10 cellular contexts compared by ENCODE assay signal in the genomic region with DNA sequence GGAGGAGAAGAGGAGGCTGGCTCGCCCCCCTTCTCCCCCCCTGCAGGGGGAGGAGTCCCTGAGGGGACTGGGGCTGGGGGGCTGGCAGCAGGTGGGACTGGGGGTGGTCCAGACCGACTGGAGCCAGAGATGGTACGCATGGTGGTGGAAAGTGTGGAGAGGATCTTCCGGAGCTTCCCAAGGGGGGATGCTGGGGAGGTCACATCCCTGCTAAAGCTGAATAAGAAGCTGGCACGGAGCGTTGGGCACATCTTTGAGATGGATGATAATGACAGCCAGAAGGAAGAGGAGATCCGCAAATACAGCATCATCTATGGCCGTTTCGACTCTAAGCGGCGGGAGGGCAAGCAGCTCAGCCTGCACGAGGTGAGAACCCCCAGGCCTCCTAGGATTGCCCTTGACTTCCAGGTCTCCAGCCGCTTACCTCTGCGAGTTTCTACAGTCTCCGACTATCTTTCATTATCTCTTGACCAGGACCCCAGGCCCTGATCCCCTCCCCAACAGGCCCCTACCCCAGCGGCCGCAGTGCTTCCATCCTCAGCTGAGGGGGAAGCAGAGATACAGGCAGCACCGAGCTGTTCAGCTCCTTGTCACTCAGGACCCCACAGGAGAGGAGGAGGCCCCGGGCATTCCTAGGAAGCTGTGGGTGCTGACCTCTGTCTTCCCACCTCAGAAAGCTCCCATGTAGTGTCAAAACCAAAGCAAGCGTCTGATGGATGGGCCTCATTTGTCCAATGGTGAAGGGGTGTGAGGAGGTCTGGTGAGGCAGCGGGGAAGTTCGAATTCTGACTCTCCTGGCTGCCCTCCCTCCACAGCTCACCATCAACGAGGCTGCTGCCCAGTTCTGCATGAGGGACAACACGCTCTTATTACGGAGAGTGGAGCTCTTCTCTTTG. TPM values are rescaled to one million over a fixed set of nuclear protein-coding genes. Genes with fewer than 3 reads are reported as not detected.
A peak's percentile ranks its signal among the peaks of the same experiment; 100 is the strongest.
DNase-seq lines count a peak whose midpoint lies in the region; ATAC-seq and TF ChIP-seq lines count a peak whose summit lies in the region.
"Had no signal": no experiment of that assay in that cellular context is flagged by ENCODE, and none has a peak within 500 bp of the region (broad histone marks: within the 10 kb centered on the region; RNA-seq: fewer than 3 reads in every experiment).

No MANE protein-coding gene starts in this region.

- H2BK120ac ChIP-seq in neuronal stem cell (ENCODE audit: low read depth, low read length): no peak overlapping the region

- peaks cover 57% of the 10 kb centered on the region for H3K36me3 Mint-ChIP-seq in GM23338 (ENCODE audit: low read depth)
- H3K36me3 Mint-ChIP-seq in chondrocyte (ENCODE audit: low read depth): peaks cover 16% of the 10 kb centered on the region

- H3K4me3 ChIP-seq in ACC112 (ENCODE audit: low read depth, low read length) (peak overlapping the region; percentile 80), GM23338 (no peak overlapping the region), neuronal stem cell (ENCODE audit: low read length in 2 of 2) (no peak overlapping the region)
- H3K4me3 ChIP-seq: MG63 had no signal

- H2BK5ac ChIP-seq in neuronal stem cell (ENCODE audit: low read length): no peak overlapping the region

- H3K27ac Mint-ChIP-seq in GM23338 (0 out of 2 replicates have a peak overlapping the region, but pooled peaks have one; percentile 48), chondrocyte (ENCODE audit: unreplicated experiment) (no peak overlapping the region)

- peaks cover 11% of the 10 kb centered on the region; the same call in 1 of the 2 replicates for H3K36me3 ChIP-seq in ACC112 (ENCODE audit: insufficient read depth, low read length)
- H3K36me3 ChIP-seq in GM23338 (ENCODE audit: insufficient read depth): no peaks in the 10 kb centered on the region
- peaks cover 39 to 62% of the 10 kb centered on the region in 2 donors for H3K36me3 ChIP-seq in neuronal stem cell (replicated peaks in 1 of 2; ENCODE audit: control insufficient read depth in 2 of 2, insufficient read depth in 2 of 2, low read length in 2 of 2)

- peak overlapping the region; percentile 35 for H3K27ac ChIP-seq in ACC112 (ENCODE audit: low read depth, low read length)
- H3K27ac ChIP-seq in GM23338 (ENCODE audit: low read depth): no peak overlapping the region
- peak overlapping the region; percentile 41 for H3K27ac ChIP-seq in neuronal stem cell (replicated peaks; ENCODE audit: low read length)

- H4K20me1 ChIP-seq in GM23338 (replicated peaks; ENCODE audit: insufficient read depth): no peaks in the 10 kb centered on the region; the same call in 1 of the 2 replicates

- no peak for TF ChIP-seq CTCF in GM23338 (conservative IDR thresholded peaks at IDR 0.05; ENCODE audit: low read depth in 2 of 2)
- TF ChIP-seq CTCF in chondrocyte (IDR thresholded peaks at IDR 0.05): no peak

- H3K4me3 Mint-ChIP-seq in GM23338 (peak overlapping the region; percentile 35; the same call in 2 of the 3 replicates), chondrocyte (ENCODE audit: unreplicated experiment) (peak overlapping the region; percentile 33)

- H3K4me1 ChIP-seq in ACC112 (ENCODE audit: control insufficient read depth, insufficient read depth, low read length, unreplicated experiment): peaks cover 41% of the 10 kb centered on the region
- peaks cover 27% of the 10 kb centered on the region for H3K4me1 ChIP-seq in GM23338 (ENCODE audit: insufficient read depth)
- H3K4me1 ChIP-seq in neuronal stem cell (ENCODE audit: control insufficient read depth in 2 of 2, insufficient read depth in 1 of 2, low read depth in 1 of 2, low read length in 2 of 2): peaks cover 39 to 40% of the 10 kb centered on the region in 2 donors

- H3K79me2 ChIP-seq in ACC112 (ENCODE audit: control insufficient read depth, insufficient read depth, low read length, unreplicated experiment) (peaks cover 33% of the 10 kb centered on the region), GM23338 (replicated peaks; ENCODE audit: insufficient read depth) (peaks cover 8% of the 10 kb centered on the region; the same call in 1 of the 2 replicates)

- H3K4me2 ChIP-seq in GM23338: no peak overlapping the region
- no peak overlapping the region for H3K4me2 ChIP-seq in neuronal stem cell (ENCODE audit: insufficient read depth, low read length, poor library complexity, severe bottlenecking)

- H2AFZ ChIP-seq in ACC112 (ENCODE audit: low read length, unreplicated experiment) (no peak overlapping the region), GM23338 (no peak overlapping the region), neuronal stem cell (ENCODE audit: low read length) (no peak overlapping the region)

- no peak overlapping the region for H2BK12ac ChIP-seq in neuronal stem cell (ENCODE audit: low read length)

- no peak overlapping the region for H4K8ac ChIP-seq in neuronal stem cell (ENCODE audit: low read depth, low read length)

- H2AK5ac ChIP-seq in neuronal stem cell (ENCODE audit: low read depth, low read length): peak overlapping the region; percentile 14

- no peak overlapping the region for H2BK15ac ChIP-seq in neuronal stem cell (ENCODE audit: low read length)

- no peaks in the 10 kb centered on the region for H3K9me3 ChIP-seq in neuronal stem cell (replicated peaks in 1 of 2; ENCODE audit: control insufficient read depth in 2 of 2, insufficient read depth in 1 of 2, low read depth in 1 of 2, low read length in 2 of 2)
- H3K9me3 ChIP-seq: MG63 had no signal

- H3K23ac ChIP-seq in neuronal stem cell (ENCODE audit: low read depth, low read length, poor library complexity): no peak overlapping the region

- H3K27me3 ChIP-seq in ACC112 (ENCODE audit: insufficient read depth, low read length) (no peaks in the 10 kb centered on the region), GM23338 (ENCODE audit: insufficient read depth) (no peaks in the 10 kb centered on the region), neuronal stem cell (ENCODE audit: control insufficient read depth in 3 of 3, insufficient read depth in 3 of 3, low read depth in 1 of 3, low read length in 3 of 3) (no peaks in the 10 kb centered on the region)
- H3K27me3 ChIP-seq: MG63 had no signal

- peaks cover 59% of the 10 kb centered on the region for H3K4me1 Mint-ChIP-seq in GM23338
- H3K4me1 Mint-ChIP-seq in chondrocyte (ENCODE audit: low read depth): peaks cover 58% of the 10 kb centered on the region

- H3K79me1 ChIP-seq in neuronal stem cell (ENCODE audit: low read depth, low read length): peaks cover 16% of the 10 kb centered on the region

- peaks cover 19% of the 10 kb centered on the region for H3F3A ChIP-seq in GM23338 (replicated peaks; ENCODE audit: low read depth)

- peaks cover 42% of the 10 kb centered on the region for H3K27me3 Mint-ChIP-seq in GM23338 (ENCODE audit: insufficient read depth, low read depth, poor library complexity)
- H3K27me3 Mint-ChIP-seq in chondrocyte (ENCODE audit: low read depth): no peaks in the 10 kb centered on the region

- no peak overlapping the region for H4K91ac ChIP-seq in neuronal stem cell (ENCODE audit: low read depth, low read length, poor library complexity)

- H3K14ac ChIP-seq in neuronal stem cell (ENCODE audit: low read length): no peak overlapping the region

- H3K9me3 Mint-ChIP-seq in GM23338 (no peaks in the 10 kb centered on the region), chondrocyte (ENCODE audit: low read depth) (no peaks in the 10 kb centered on the region)

- no peak overlapping the region for H3K18ac ChIP-seq in neuronal stem cell (ENCODE audit: low read length)

- peak overlapping the region; percentile 1 for H3K9ac ChIP-seq in neuronal stem cell (ENCODE audit: low read depth, low read length, poor library complexity)

- no peaks in the 10 kb centered on the region for H3K9me2 ChIP-seq in GM23338 (ENCODE audit: insufficient read depth)

- H3K4ac ChIP-seq in neuronal stem cell (ENCODE audit: low read length): no peak overlapping the region

- DNase-seq in GM23338 (ENCODE audit: low spot score) (no peak), chondrocyte (ENCODE audit: low spot score) (no peak), neuronal stem cell (ENCODE audit: low spot score) (no peak), DMS79 treated with DMSO at 0.1 percent for 48 hours (lab: John Stamatoyannopoulos, UW) (no peak), NCI-H1417 treated with DMSO at 0.1 percent for 48 hours (lab: John Stamatoyannopoulos, UW) (no peak)
- DNase-seq in stimulated activated naive CD4-positive, alpha-beta T cell (lab: John Stamatoyannopoulos, UW): no peak
- DNase-seq: MG63; NK-92 treated with Interleukin-12 subunit alpha and Interleukin-12 subunit beta, amount 100 ng/mL, for 24 hours had no signal

- no CpG with 5 or more reads among the region's 25 CpGs for WGBS in neuronal stem cell (ENCODE audit: extremely low coverage in 2 of 2, insufficient read length in 2 of 2, insufficient replicate concordance in 1 of 2), 2 donors

- ATAC-seq in GM23338 (no peak), HG03565 (IDR thresholded peaks at IDR 0.05; ENCODE audit: unreplicated experiment) (no peak)

RNA-seq across cellular contexts. Expression of a gene that starts 3.0 kb away (rescaled TPM):
- total RNA-seq in GM23338 (2014; rRNA removed; shearing (Covaris generic)): 19.8 and 20.8 TPM in 2 replicates
- polyA plus RNA-seq in GM23338 (2016; fragmentation: Nextera tagmentation; extraction: Ambion mirVana): 6.5 and 6.6 TPM in 2 replicates
- total RNA-seq in chondrocyte: 30.7 to 32.5 TPM (median 31.1 TPM) in 3 replicates
- 51.0 TPM for polyA plus RNA-seq in neuronal stem cell (2013, experiment 1 of 2)
- 47.9 TPM for polyA plus RNA-seq in neuronal stem cell (2013, experiment 2 of 2)

RNA-seq across cellular contexts. Expression of a gene that starts 13.3 kb away (rescaled TPM):
- 35.0 and 36.3 TPM in 2 replicates for total RNA-seq in GM23338 (2014; rRNA removed; shearing (Covaris generic))
- 10.3 and 11.9 TPM in 2 replicates for polyA plus RNA-seq in GM23338 (2016; fragmentation: Nextera tagmentation; extraction: Ambion mirVana)
- total RNA-seq in chondrocyte: 11.7 to 14.7 TPM (median 12.9 TPM) in 3 replicates
- polyA plus RNA-seq in neuronal stem cell (2013, experiment 1 of 2): 31.6 TPM
- polyA plus RNA-seq in neuronal stem cell (2013, experiment 2 of 2): 33.0 TPM

RNA-seq across cellular contexts. Expression of a gene that starts 19.3 kb away (rescaled TPM):
- total RNA-seq in GM23338 (2014; rRNA removed; shearing (Covaris generic)): 26.3 and 28.1 TPM in 2 replicates
- 11.0 and 14.3 TPM in 2 replicates for polyA plus RNA-seq in GM23338 (2016; fragmentation: Nextera tagmentation; extraction: Ambion mirVana)
- total RNA-seq in chondrocyte: 89.4 to 101 TPM (median 94.2 TPM) in 3 replicates
- polyA plus RNA-seq in neuronal stem cell (2013, experiment 1 of 2): 9.9 TPM
- 8.0 TPM for polyA plus RNA-seq in neuronal stem cell (2013, experiment 2 of 2)

RNA-seq across cellular contexts. Expression of a gene that starts 36.4 kb away (rescaled TPM):
- 130 and 145 TPM in 2 replicates for total RNA-seq in GM23338 (2014; rRNA removed; shearing (Covaris generic))
- 26.6 and 29.9 TPM in 2 replicates for polyA plus RNA-seq in GM23338 (2016; fragmentation: Nextera tagmentation; extraction: Ambion mirVana)
- 448 to 583 TPM (median 463 TPM) in 3 replicates for total RNA-seq in chondrocyte
- polyA plus RNA-seq in neuronal stem cell (2013, experiment 1 of 2): 13.3 TPM
- 12.4 TPM for polyA plus RNA-seq in neuronal stem cell (2013, experiment 2 of 2)

RNA-seq across cellular contexts. Expression of a gene that starts 42.0 kb away (rescaled TPM):
- not detected in 2 replicates for total RNA-seq in GM23338 (2014; rRNA removed; shearing (Covaris generic))
- not detected in 2 replicates for polyA plus RNA-seq in GM23338 (2016; fragmentation: Nextera tagmentation; extraction: Ambion mirVana)
- 0.48 TPM in 1 of 3 replicates, not detected in the others for total RNA-seq in chondrocyte
- 0.04 TPM for polyA plus RNA-seq in neuronal stem cell (2013, experiment 1 of 2)
- polyA plus RNA-seq in neuronal stem cell (2013, experiment 2 of 2): 0.01 TPM
